27 cellular contexts compared by ENCODE assay signal in genomic region chr4:6420972-6421371, GRCh38. TPM values are rescaled to one million over a fixed set of nuclear protein-coding genes. Genes with fewer than 3 reads are reported as not detected.
"Had no signal": no experiment of that assay in that cellular context is flagged by ENCODE, and none has a peak within 500 bp of the region (broad histone marks: within the 10 kb centered on the region; RNA-seq: fewer than 3 reads in every experiment).

No MANE protein-coding gene starts in this region.

- ATAC-seq: esophagus mucosa, heart right ventricle, left lung, right lobe of liver had no signal

- DNase-seq: activated CD4-positive, alpha-beta memory T cell treated with anti-CD3 and anti-CD28 coated beads for 36 hours; activated CD4-positive, alpha-beta T cell treated with anti-CD3 and anti-CD28 coated beads, Interleukin-2, amount 10 ng/mL, durations not matched to agents 24 days and 14 days; activated CD4-positive, CD25-positive, alpha-beta regulatory T cell treated with anti-CD3 and anti-CD28 coated beads, Interleukin-2, amount 50 U/mL, for 72 hours; activated CD8-positive, alpha-beta memory T cell treated with anti-CD3 and anti-CD28 coated beads, Interleukin-2, amount 50 U/mL, for 4 hours; activated effector memory CD4-positive, alpha-beta T cell treated with anti-CD3 and anti-CD28 coated beads, Interleukin-2, amount 50 U/mL, for 16 hours; activated naive CD4-positive, alpha-beta T cell treated with anti-CD3 and anti-CD28 coated beads for 36 hours; activated T-cell treated with anti-CD3 and anti-CD28 coated beads, Interleukin-2, amount 50 U/mL, for 1 hour; amniotic stem cell; brain microvascular endothelial cell; foreskin fibroblast; heart right ventricle; left lung; ovary; right lobe of liver; stimulated activated CD4-positive, alpha-beta T cell treated with anti-CD3 and anti-CD28 coated beads, Interleukin-2, amount 100 ng/mL, for 48 hours; stimulated activated naive CD4-positive, alpha-beta T cell treated with Interleukin-2 at 50 U/mL for 16 hours; T-helper 9 cell; transverse colon; WERI-Rb-1 had no signal

- H3K27me3 ChIP-seq: brain microvascular endothelial cell, ovary, right lobe of liver had no signal

- H3K4me3 ChIP-seq: heart right ventricle, left lung, lung, ovary, right lobe of liver, transverse colon had no signal

- FAIRE-seq: astrocyte, TTC549, urothelium cell line had no signal

- H3K36me3 ChIP-seq: brain microvascular endothelial cell, heart right ventricle, left lung, ovary, right lobe of liver, transverse colon, WERI-Rb-1 had no signal

- H3K27ac ChIP-seq: brain microvascular endothelial cell, heart right ventricle, left lung, ovary, right lobe of liver, transverse colon, WERI-Rb-1 had no signal

- H3K4me1 ChIP-seq: left lung, right lobe of liver, transverse colon had no signal

- H3K9me3 ChIP-seq: heart right ventricle, left lung, ovary, right lobe of liver, transverse colon had no signal

RNA-seq across cellular contexts. Expression of gene PPP2R2C, which starts 51.4 kb away (rescaled TPM):
- total RNA-seq: activated CD4-positive, alpha-beta memory T cell treated with anti-CD3 and anti-CD28 coated beads for 36 hours; activated CD4-positive, alpha-beta T cell treated with anti-CD3 and anti-CD28 coated beads, Interleukin-2, amount 10 ng/mL, durations not matched to agents 24 days and 14 days; activated CD8-positive, alpha-beta memory T cell treated with anti-CD3 and anti-CD28 coated beads for 36 hours; activated naive CD4-positive, alpha-beta T cell treated with anti-CD3 and anti-CD28 coated beads for 36 hours; activated T-helper 1 cell treated with anti-CD3 and anti-CD28 coated beads, Interleukin-12 subunit alpha, Interleukin-12 subunit beta, Interleukin-2, Interleukin-4 antibody, amounts not matched to agents 30 ng/mL and 10 ng/mL and 1 ng/mL, durations not matched to agents 14 hours and 24 hours and 36 hours; skeletal muscle tissue had no signal
